ENCODE assay signal across 1 cellular context in the genomic region with DNA sequence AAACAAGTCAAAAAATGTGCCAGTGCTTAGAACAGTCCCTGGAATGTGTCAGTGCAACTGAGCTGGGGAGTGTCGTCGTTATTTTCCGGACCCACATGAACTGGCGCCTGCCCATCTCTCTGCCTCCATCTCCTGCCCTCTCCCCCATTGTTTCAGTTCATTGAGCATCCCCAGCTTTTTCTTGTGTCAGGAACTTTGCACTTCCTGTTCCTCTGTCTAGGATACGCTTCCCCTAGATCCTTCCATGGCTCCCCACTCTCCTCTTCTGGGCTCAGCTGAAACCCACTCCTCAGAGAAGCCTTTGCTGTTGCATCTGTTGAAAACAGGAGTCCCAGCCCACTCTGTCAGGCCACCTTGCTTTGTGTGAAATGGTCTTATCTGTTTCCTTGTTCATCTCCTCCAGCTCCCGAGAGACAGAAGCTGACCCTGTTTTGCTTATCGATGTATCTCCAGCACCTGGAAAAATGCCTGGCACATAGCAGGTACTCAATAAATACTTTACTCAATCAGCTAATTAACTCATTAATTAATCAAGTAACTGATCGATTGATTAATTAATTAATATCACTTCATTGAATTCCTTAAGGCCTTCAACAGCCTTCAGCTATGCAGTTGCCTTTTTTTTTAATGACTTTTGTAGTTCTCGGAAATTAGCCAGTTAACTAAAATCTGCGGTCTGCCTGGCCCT.
TF ChIP-seq lines count a peak whose summit lies in the region.

No MANE protein-coding gene starts in this region.

TF ChIP-seq in IMR-90, 13 proteins besides CTCF, POLR2A, EP300 and RAD21:
- TF ChIP-seq RFX5 (IDR thresholded peaks at IDR 0.05; ENCODE audit: low read depth, low read length) (no peak), MXI1 (IDR thresholded peaks at IDR 0.05; ENCODE audit: borderline replicate concordance, low read depth, low read length) (no peak), MAFK (IDR thresholded peaks at IDR 0.05; ENCODE audit: low read depth, low read length) (no peak), CEBPB (IDR thresholded peaks at IDR 0.05; ENCODE audit: low read depth, low read length) (no peak), RCOR1 (IDR thresholded peaks at IDR 0.05; ENCODE audit: insufficient replicate concordance, low read length) (no peak), NFE2L2 (IDR thresholded peaks at IDR 0.05; ENCODE audit: low read depth, low read length) (no peak), BHLHE40 (IDR thresholded peaks at IDR 0.05; ENCODE audit: low read depth, low read length) (no peak), MAZ (IDR thresholded peaks at IDR 0.05; ENCODE audit: borderline replicate concordance, low read depth, low read length) (no peak)
- TF ChIP-seq, protein P1, sequence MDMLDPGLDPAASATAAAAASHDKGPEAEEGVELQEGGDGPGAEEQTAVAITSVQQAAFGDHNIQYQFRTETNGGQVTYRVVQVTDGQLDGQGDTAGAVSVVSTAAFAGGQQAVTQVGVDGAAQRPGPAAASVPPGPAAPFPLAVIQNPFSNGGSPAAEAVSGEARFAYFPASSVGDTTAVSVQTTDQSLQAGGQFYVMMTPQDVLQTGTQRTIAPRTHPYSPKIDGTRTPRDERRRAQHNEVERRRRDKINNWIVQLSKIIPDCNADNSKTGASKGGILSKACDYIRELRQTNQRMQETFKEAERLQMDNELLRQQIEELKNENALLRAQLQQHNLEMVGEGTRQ (IDR thresholded peaks at IDR 0.05; ENCODE audit: low read depth, low read length), result no peak
- TF ChIP-seq, protein P2, sequence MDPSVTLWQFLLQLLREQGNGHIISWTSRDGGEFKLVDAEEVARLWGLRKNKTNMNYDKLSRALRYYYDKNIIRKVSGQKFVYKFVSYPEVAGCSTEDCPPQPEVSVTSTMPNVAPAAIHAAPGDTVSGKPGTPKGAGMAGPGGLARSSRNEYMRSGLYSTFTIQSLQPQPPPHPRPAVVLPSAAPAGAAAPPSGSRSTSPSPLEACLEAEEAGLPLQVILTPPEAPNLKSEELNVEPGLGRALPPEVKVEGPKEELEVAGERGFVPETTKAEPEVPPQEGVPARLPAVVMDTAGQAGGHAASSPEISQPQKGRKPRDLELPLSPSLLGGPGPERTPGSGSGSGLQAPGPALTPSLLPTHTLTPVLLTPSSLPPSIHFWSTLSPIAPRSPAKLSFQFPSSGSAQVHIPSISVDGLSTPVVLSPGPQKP (IDR thresholded peaks at IDR 0.05; ENCODE audit: borderline replicate concordance, low read depth, low read length), result no peak
